ENCODE assay signal across 8 cellular contexts in genomic region chr9:104868687-104869404, GRCh38. TPM values are rescaled to one million over a fixed set of nuclear protein-coding genes. Genes with fewer than 3 reads are reported as not detected.
DNase-seq lines count a peak whose midpoint lies in the region; ATAC-seq and TF ChIP-seq lines count a peak whose summit lies in the region.

No MANE protein-coding gene starts in this region.

- peaks cover 8% of the 10 kb centered on the region for H3K27me3 Mint-ChIP-seq in T-helper 17 cell
- no peaks in the 10 kb centered on the region for H3K27me3 Mint-ChIP-seq in activated naive CD8-positive, alpha-beta T cell treated with anti-CD3 and anti-CD28 coated beads for 36 hours
- no peaks in the 10 kb centered on the region for H3K27me3 Mint-ChIP-seq in activated CD4-positive, alpha-beta T cell treated with anti-CD3 and anti-CD28 coated beads, Interleukin-2, amount 10 ng/mL, durations not matched to agents 24 days and 14 days

- peak; percentile 67 for ATAC-seq in T-helper 17 cell

- no peak overlapping the region for H3K4me3 Mint-ChIP-seq in T-helper 17 cell
- H3K4me3 Mint-ChIP-seq in activated naive CD8-positive, alpha-beta T cell treated with anti-CD3 and anti-CD28 coated beads for 36 hours, result no peak overlapping the region
- no peak overlapping the region for H3K4me3 Mint-ChIP-seq in activated CD4-positive, alpha-beta T cell treated with anti-CD3 and anti-CD28 coated beads, Interleukin-2, amount 10 ng/mL, durations not matched to agents 24 days and 14 days

- H3K9me3 Mint-ChIP-seq in activated naive CD8-positive, alpha-beta T cell treated with anti-CD3 and anti-CD28 coated beads for 36 hours, result no peaks in the 10 kb centered on the region
- no peaks in the 10 kb centered on the region for H3K9me3 Mint-ChIP-seq in activated CD4-positive, alpha-beta T cell treated with anti-CD3 and anti-CD28 coated beads, Interleukin-2, amount 10 ng/mL, durations not matched to agents 24 days and 14 days

- H3K27me3 ChIP-seq in GM06990 (replicated peaks; ENCODE audit: control insufficient read depth, insufficient read depth, low read length) (no peaks in the 10 kb centered on the region; the same call in none of the 2 replicates), H7 (ENCODE audit: control insufficient read depth, insufficient read depth, low read length) (no peaks in the 10 kb centered on the region)

- DNase-seq in GM06990 (ENCODE audit: extremely low read depth, insufficient read length) (peak; percentile 39), H7 (peak; percentile 90), Kasumi-1 (lab: John Stamatoyannopoulos, UW) (peak; percentile 96 to 99), T-helper 17 cell (no peak), germinal center (ENCODE audit: low spot score) (peak; percentile 83), pons (ENCODE audit: low spot score) (peak; percentile 80)
- DNase-seq in activated naive CD8-positive, alpha-beta T cell treated with anti-CD3 and anti-CD28 coated beads for 36 hours, result no peak
- no peak for DNase-seq in activated CD4-positive, alpha-beta T cell treated with anti-CD3 and anti-CD28 coated beads, Interleukin-2, amount 10 ng/mL, durations not matched to agents 24 days and 14 days

- intact Hi-C loops in activated CD4-positive, alpha-beta T cell treated with anti-CD3 and anti-CD28 coated beads, Interleukin-2, amount 10 ng/mL, durations not matched to agents 24 days and 14 days (cut with micrococcal nuclease), result no loop called here

- H3K4me3 ChIP-seq in GM06990 (replicated peaks; ENCODE audit: low read depth, low read length), result no peak overlapping the region
- H3K4me3 ChIP-seq in H7 (ENCODE audit: insufficient read depth, low read depth, low read length), result no peak overlapping the region

- H3K36me3 Mint-ChIP-seq in T-helper 17 cell (ENCODE audit: low read depth), result peaks cover 15% of the 10 kb centered on the region
- no peaks in the 10 kb centered on the region for H3K36me3 Mint-ChIP-seq in activated naive CD8-positive, alpha-beta T cell treated with anti-CD3 and anti-CD28 coated beads for 36 hours
- no peaks in the 10 kb centered on the region for H3K36me3 Mint-ChIP-seq in activated CD4-positive, alpha-beta T cell treated with anti-CD3 and anti-CD28 coated beads, Interleukin-2, amount 10 ng/mL, durations not matched to agents 24 days and 14 days (ENCODE audit: low read depth)

- peak overlapping the region; percentile 19 for H3K27ac Mint-ChIP-seq in T-helper 17 cell
- H3K27ac Mint-ChIP-seq in activated naive CD8-positive, alpha-beta T cell treated with anti-CD3 and anti-CD28 coated beads for 36 hours, result no peak overlapping the region
- no peak overlapping the region for H3K27ac Mint-ChIP-seq in activated CD4-positive, alpha-beta T cell treated with anti-CD3 and anti-CD28 coated beads, Interleukin-2, amount 10 ng/mL, durations not matched to agents 24 days and 14 days

- no peaks in the 10 kb centered on the region for H3K36me3 ChIP-seq in GM06990 (ENCODE audit: control insufficient read depth, insufficient read depth, low read length)
- no peaks in the 10 kb centered on the region for H3K36me3 ChIP-seq in H7 (replicated peaks; ENCODE audit: control insufficient read depth, insufficient read depth, low read length)

- peaks cover 5% of the 10 kb centered on the region for H3K4me1 Mint-ChIP-seq in T-helper 17 cell
- peaks cover 3% of the 10 kb centered on the region for H3K4me1 Mint-ChIP-seq in activated naive CD8-positive, alpha-beta T cell treated with anti-CD3 and anti-CD28 coated beads for 36 hours
- no peaks in the 10 kb centered on the region for H3K4me1 Mint-ChIP-seq in activated CD4-positive, alpha-beta T cell treated with anti-CD3 and anti-CD28 coated beads, Interleukin-2, amount 10 ng/mL, durations not matched to agents 24 days and 14 days

- TF ChIP-seq CTCF in GM06990 (IDR thresholded peaks at IDR 0.05; ENCODE audit: insufficient read depth, low read length, poor library complexity, severe bottlenecking), result no peak

- H3K9me3 ChIP-seq in T-helper 17 cell (ENCODE audit: control insufficient read depth, low read length, poor library complexity, severe bottlenecking), result no peaks in the 10 kb centered on the region

RNA-seq across cellular contexts. Expression of gene ABCA1, which starts 59.1 kb away (rescaled TPM):
- total RNA-seq in H7 (2014; rRNA removed; shearing (Covaris generic)), result 2.9 and 3.6 TPM in 2 replicates
- total RNA-seq in T-helper 17 cell, result 10 to 100 TPM; 16.0 to 18.9 TPM
- total RNA-seq in activated naive CD8-positive, alpha-beta T cell treated with anti-CD3 and anti-CD28 coated beads for 36 hours, result under 1 TPM; 0.48 to 0.72 TPM
- 0.31 and 0.56 TPM in 2 replicates for total RNA-seq in activated CD4-positive, alpha-beta T cell treated with anti-CD3 and anti-CD28 coated beads, Interleukin-2, amount 10 ng/mL, durations not matched to agents 24 days and 14 days

Comparison
In these comparisons a context has a peak if more than half of its experiments do, and no peak if none do; other contexts are left out.
1. DNase-seq: peak in GM06990 (single experiment), H7 (single experiment), Kasumi-1 (2 of 2), germinal center (single experiment) and pons (single experiment); none in T-helper 17 cell (0 of 3), activated naive CD8-positive, alpha-beta T cell treated with anti-CD3 and anti-CD28 coated beads for 36 hours (single experiment) and activated CD4-positive, alpha-beta T cell treated with anti-CD3 and anti-CD28 coated beads, Interleukin-2, amount 10 ng/mL, durations not matched to agents 24 days and 14 days (single experiment).